11 cellular contexts compared by ENCODE assay signal in the genomic region with DNA sequence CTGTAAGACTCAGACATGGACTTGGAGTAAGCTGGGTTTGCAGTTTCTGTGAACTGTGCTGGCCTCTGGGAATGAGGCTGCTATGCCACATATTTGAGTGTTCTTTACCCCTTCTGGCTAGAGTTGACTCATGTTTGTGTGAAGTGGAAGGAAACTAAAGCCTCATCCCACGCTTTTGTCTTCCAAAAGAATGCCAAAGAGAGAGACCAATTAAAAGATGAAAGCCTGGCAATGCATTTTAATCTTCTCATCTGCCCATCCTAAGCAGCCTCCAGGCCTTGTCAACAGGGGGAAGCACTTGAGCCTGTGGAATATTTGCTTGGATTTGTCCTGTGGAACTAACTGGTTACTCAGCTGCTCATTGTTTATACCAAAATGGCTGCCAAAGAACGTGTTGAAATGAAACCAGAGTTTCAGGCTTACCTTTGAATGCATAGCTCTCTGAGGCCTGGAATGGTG. TPM values are rescaled to one million over a fixed set of nuclear protein-coding genes. Genes with fewer than 3 reads are reported as not detected.
DNase-seq lines count a peak whose midpoint lies in the region; ATAC-seq and TF ChIP-seq lines count a peak whose summit lies in the region.
"Had no signal": no experiment of that assay in that cellular context is flagged by ENCODE, and none has a peak within 500 bp of the region (broad histone marks: within the 10 kb centered on the region; RNA-seq: fewer than 3 reads in every experiment).

No MANE protein-coding gene starts in this region.

- H3K9me3 Mint-ChIP-seq in CD4-positive, alpha-beta T cell = no peaks in the 10 kb centered on the region

- H3K9ac ChIP-seq in HUES64 (ENCODE audit: low read depth, low read length) = peak overlapping the region; percentile 34; the same call in 1 of the 2 replicates

- TF ChIP-seq CTCF in mucosa of descending colon (IDR thresholded peaks at IDR 0.05) = no peak
- TF ChIP-seq CTCF in CD4-positive, alpha-beta T cell (IDR thresholded peaks at IDR 0.05) = no peak

- POLR2A ChIA-PET in CD4-positive, alpha-beta T cell (lab: Charles Lee) = interaction anchor here (0.7 kb wide), 1 partner anchor 11 kb away, joined by 3 read pairs; no protein-coding TSS in a partner anchor

- no peak overlapping the region for H3K27ac Mint-ChIP-seq in CD4-positive, alpha-beta T cell

- no peak overlapping the region for H3K4me3 Mint-ChIP-seq in CD4-positive, alpha-beta T cell

- peak overlapping the region; percentile 42 for H3K27ac ChIP-seq in HUES64 (ENCODE audit: low read depth, low read length)
- no peak overlapping the region for H3K27ac ChIP-seq in CD4-positive, alpha-beta T cell (ENCODE audit: low read depth, low read length)
- H3K27ac ChIP-seq: gastrocnemius medialis had no signal

- H3K4me1 ChIP-seq in HUES64 (ENCODE audit: insufficient read depth, low read length) = peaks cover 18% of the 10 kb centered on the region
- no peaks in the 10 kb centered on the region for H3K4me1 ChIP-seq in mucosa of descending colon (ENCODE audit: low read depth)
- H3K4me1 ChIP-seq: gastrocnemius medialis had no signal

- H3K4me1 Mint-ChIP-seq in CD4-positive, alpha-beta T cell (ENCODE audit: low read depth) = no peaks in the 10 kb centered on the region

- peak; percentile 12 for ATAC-seq in mucosa of descending colon
- no peak for ATAC-seq in GM21526 (IDR thresholded peaks at IDR 0.05; ENCODE audit: low FRiP score, unreplicated experiment)
- ATAC-seq in CD4-positive, alpha-beta T cell (ENCODE audit: poor library complexity) = no peak

- WGBS in HUES64 = 61% methylated on average over 2 of the region's 2 CpGs

- intact Hi-C loops in mucosa of descending colon (cut with DNase I, micrococcal nuclease) = no loop called here
- intact Hi-C loops in CD4-positive, alpha-beta T cell (cut with DNase I, micrococcal nuclease) = no loop called here

- H3K36me3 Mint-ChIP-seq in CD4-positive, alpha-beta T cell (ENCODE audit: low read depth) = no peaks in the 10 kb centered on the region

- H3K27me3 Mint-ChIP-seq in CD4-positive, alpha-beta T cell = no peaks in the 10 kb centered on the region

- H3K9me3 ChIP-seq in HUES64 (ENCODE audit: insufficient read depth, low read depth, low read length) = no peaks in the 10 kb centered on the region
- H3K9me3 ChIP-seq in mucosa of descending colon = no peaks in the 10 kb centered on the region
- H3K9me3 ChIP-seq in CD4-positive, alpha-beta T cell (ENCODE audit: control insufficient read depth, low read length) = no peaks in the 10 kb centered on the region
- H3K9me3 ChIP-seq: gastrocnemius medialis had no signal

- no peaks in the 10 kb centered on the region for H3K27me3 ChIP-seq in HUES64 (ENCODE audit: insufficient read depth, low read length)
- no peaks in the 10 kb centered on the region for H3K27me3 ChIP-seq in CD4-positive, alpha-beta T cell (ENCODE audit: control insufficient read depth, insufficient read depth, low read length)
- H3K27me3 ChIP-seq: gastrocnemius medialis had no signal

- CTCF ChIA-PET in CD4-positive, alpha-beta T cell (lab: Charles Lee) = no interaction called here

- peak; percentile 79 for DNase-seq in Daoy (ENCODE audit: low read depth)
- peak; percentile 44 for DNase-seq in brain pericyte (ENCODE audit: low read depth, low spot score)
- no peak for DNase-seq in mucosa of descending colon
- DNase-seq in CD4-positive, alpha-beta T cell = no peak
- no peak for DNase-seq in NCI-H1048 (lab: John Stamatoyannopoulos, UW)
- no peak for DNase-seq in NCI-H128 (lab: John Stamatoyannopoulos, UW; ENCODE audit: unreplicated experiment)
- DNase-seq: activated CD8-positive, alpha-beta memory T cell treated with anti-CD3 and anti-CD28 coated beads for 24 hours; gastrocnemius medialis; MV-4-11 had no signal

- H3K4me3 ChIP-seq in HUES64 (ENCODE audit: low read length) (no peak overlapping the region), mucosa of descending colon (no peak overlapping the region)
- H3K4me3 ChIP-seq: gastrocnemius medialis had no signal

- H3K36me3 ChIP-seq in HUES64 (ENCODE audit: insufficient read depth, low read length) (no peaks in the 10 kb centered on the region), mucosa of descending colon (ENCODE audit: low read depth) (no peaks in the 10 kb centered on the region)
- H3K36me3 ChIP-seq: gastrocnemius medialis had no signal

RNA-seq across cellular contexts. Expression of a gene that starts 49.1 kb away (rescaled TPM):
- 26.4 and 27.9 TPM in 2 replicates for total RNA-seq in Daoy (2014; rRNA removed; shearing (Covaris generic))
- polyA plus RNA-seq in HUES64 (2013, experiment 1 of 2) = 5.0 TPM
- 9.4 TPM for polyA plus RNA-seq in HUES64 (2013, experiment 2 of 2)
- total RNA-seq in mucosa of descending colon = 100 to 1,000 TPM; 127 to 243 (median 212) TPM
- 10 to 100 TPM; 35.2 to 36.3 TPM for total RNA-seq in CD4-positive, alpha-beta T cell

Comparison
In these comparisons a context has a peak if more than half of its experiments do, and no peak if none do; other contexts are left out.
1. DNase-seq: peak in Daoy (single experiment) and brain pericyte (single experiment); none in mucosa of descending colon (0 of 3), CD4-positive, alpha-beta T cell (0 of 10), NCI-H1048 (single experiment) and NCI-H128 (single experiment).